Comparison of ENCODE assay signal across 18 cellular contexts in the genomic region with DNA sequence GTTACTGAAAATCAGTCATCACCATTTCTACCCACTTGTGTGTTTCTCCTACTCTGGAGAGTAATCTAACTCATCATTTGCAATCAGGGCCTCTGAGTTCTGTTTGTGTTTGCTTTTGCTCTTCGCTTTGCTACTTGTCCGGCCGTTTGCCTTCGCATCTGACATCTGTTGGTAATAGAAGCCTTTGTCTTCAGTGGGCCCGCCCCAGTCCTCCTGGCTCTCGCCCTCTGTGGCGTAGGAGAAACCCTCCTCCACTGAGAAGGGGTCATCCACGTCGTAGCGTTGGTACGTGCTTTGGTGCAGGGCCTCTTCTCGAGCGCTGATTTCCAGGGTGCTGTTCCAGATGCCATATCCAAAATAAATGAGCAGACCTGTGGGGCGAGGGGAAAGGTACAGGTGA. TPM values are rescaled to one million over a fixed set of nuclear protein-coding genes. Genes with fewer than 3 reads are reported as not detected.
A peak's percentile ranks its signal among the peaks of the same experiment; 100 is the strongest.
DNase-seq lines count a peak whose midpoint lies in the region; ATAC-seq and TF ChIP-seq lines count a peak whose summit lies in the region.
"Had no signal": no experiment of that assay in that cellular context is flagged by ENCODE, and none has a peak within 500 bp of the region (broad histone marks: within the 10 kb centered on the region; RNA-seq: fewer than 3 reads in every experiment).

No MANE protein-coding gene starts in this region.

- H3K27ac ChIP-seq in substantia nigra (ENCODE audit: low read depth, low read length, poor library complexity, severe bottlenecking): peak overlapping the region; percentile 99
- H3K27ac ChIP-seq in upper lobe of left lung: no peak overlapping the region
- H3K27ac ChIP-seq: C4-2B, foreskin keratinocyte, sigmoid colon, thoracic aorta had no signal

- peak; percentile 67 for DNase-seq in NCI-H1436 (lab: John Stamatoyannopoulos, UW)
- peak; percentile 93 for DNase-seq in NCI-H526 treated with DMSO at 0.1 percent for 48 hours (lab: John Stamatoyannopoulos, UW)
- DNase-seq in hippocampal formation (lab: John Stamatoyannopoulos, UW): peak; percentile 72 to 79
- DNase-seq in substantia nigra (lab: John Stamatoyannopoulos, UW): peak in 47 of 49 donors; percentile 15 to 87 (median 64)
- no peak for DNase-seq in upper lobe of left lung
- DNase-seq in kidney glomerular epithelial cell (lab: John Stamatoyannopoulos, UW): no peak
- no peak for DNase-seq in NK-92 (lab: John Stamatoyannopoulos, UW; ENCODE audit: unreplicated experiment)
- DNase-seq: activated CD4-positive, alpha-beta memory T cell treated with anti-CD3 and anti-CD28 coated beads, Interleukin-2, amount 10 ng/mL, durations not matched to agents 7 days and 5 days; activated T-cell treated with anti-CD3 and anti-CD28 coated beads, Interleukin-2, amount 50 U/mL, for 72 hours; DMS79 treated with DMSO at 0.1 percent for 48 hours; foreskin keratinocyte; Kasumi-1; NCI-H2029 treated with DMSO at 0.1 percent for 48 hours; OCI-M1; sigmoid colon had no signal

- no peak for TF ChIP-seq POLR2A in upper lobe of left lung (IDR thresholded peaks at IDR 0.05)

- TF ChIP-seq CTCF in upper lobe of left lung (IDR thresholded peaks at IDR 0.05): no peak

- ATAC-seq in HG02610 (IDR thresholded peaks at IDR 0.05; ENCODE audit: unreplicated experiment) (no peak), upper lobe of left lung (ENCODE audit: low FRiP score in 2 of 2) (no peak)
- ATAC-seq: activated T-cell treated with anti-CD3 and anti-CD28 coated beads, Interleukin-2, amount 50 U/mL, for 72 hours; foreskin keratinocyte had no signal

- no peak overlapping the region for H3K4me3 ChIP-seq in upper lobe of left lung
- H3K4me3 ChIP-seq: sigmoid colon, thoracic aorta had no signal

- 85 to 87% methylated on average over 14 of the region's 14 CpGs for WGBS in upper lobe of left lung, 2 donors

- no peaks in the 10 kb centered on the region for H3K36me3 ChIP-seq in upper lobe of left lung
- H3K36me3 ChIP-seq: sigmoid colon, thoracic aorta had no signal

- peaks cover 0 to 8% (median 0%) of the 10 kb centered on the region in 4 donors for H3K4me1 ChIP-seq in upper lobe of left lung
- H3K4me1 ChIP-seq: foreskin keratinocyte had no signal

- TF ChIP-seq EP300 in upper lobe of left lung (IDR thresholded peaks at IDR 0.05): no peak

- H3K9me3 ChIP-seq in upper lobe of left lung: no peaks in the 10 kb centered on the region
- H3K9me3 ChIP-seq: sigmoid colon, thoracic aorta had no signal

- no peaks in the 10 kb centered on the region for H3K27me3 ChIP-seq in upper lobe of left lung
- H3K27me3 ChIP-seq: sigmoid colon had no signal

RNA-seq across cellular contexts. Expression of a gene that starts 48.3 kb away (rescaled TPM):
- 10 to 100 TPM in 1 of 6 donors, 1 to 10 TPM in 5; 2.1 to 17.1 (median 6.0) TPM for total RNA-seq in upper lobe of left lung
- total RNA-seq: activated CD4-positive, alpha-beta memory T cell treated with anti-CD3 and anti-CD28 coated beads, Interleukin-2, amount 10 ng/mL, durations not matched to agents 7 days and 5 days; activated T-cell treated with anti-CD3 and anti-CD28 coated beads, Interleukin-2, amount 50 U/mL, for 72 hours had no signal

Comparison
In these comparisons a context has a peak if more than half of its experiments do, and no peak if none do; other contexts are left out.
1. DNase-seq: peak in NCI-H1436 (single experiment), NCI-H526 treated with DMSO at 0.1 percent for 48 hours (single experiment), hippocampal formation (2 of 2) and substantia nigra (47 of 49); none in upper lobe of left lung (0 of 2), kidney glomerular epithelial cell (single experiment) and NK-92 (single experiment).